Comparison of ENCODE assay signal across 1 cellular context in the genomic region with DNA sequence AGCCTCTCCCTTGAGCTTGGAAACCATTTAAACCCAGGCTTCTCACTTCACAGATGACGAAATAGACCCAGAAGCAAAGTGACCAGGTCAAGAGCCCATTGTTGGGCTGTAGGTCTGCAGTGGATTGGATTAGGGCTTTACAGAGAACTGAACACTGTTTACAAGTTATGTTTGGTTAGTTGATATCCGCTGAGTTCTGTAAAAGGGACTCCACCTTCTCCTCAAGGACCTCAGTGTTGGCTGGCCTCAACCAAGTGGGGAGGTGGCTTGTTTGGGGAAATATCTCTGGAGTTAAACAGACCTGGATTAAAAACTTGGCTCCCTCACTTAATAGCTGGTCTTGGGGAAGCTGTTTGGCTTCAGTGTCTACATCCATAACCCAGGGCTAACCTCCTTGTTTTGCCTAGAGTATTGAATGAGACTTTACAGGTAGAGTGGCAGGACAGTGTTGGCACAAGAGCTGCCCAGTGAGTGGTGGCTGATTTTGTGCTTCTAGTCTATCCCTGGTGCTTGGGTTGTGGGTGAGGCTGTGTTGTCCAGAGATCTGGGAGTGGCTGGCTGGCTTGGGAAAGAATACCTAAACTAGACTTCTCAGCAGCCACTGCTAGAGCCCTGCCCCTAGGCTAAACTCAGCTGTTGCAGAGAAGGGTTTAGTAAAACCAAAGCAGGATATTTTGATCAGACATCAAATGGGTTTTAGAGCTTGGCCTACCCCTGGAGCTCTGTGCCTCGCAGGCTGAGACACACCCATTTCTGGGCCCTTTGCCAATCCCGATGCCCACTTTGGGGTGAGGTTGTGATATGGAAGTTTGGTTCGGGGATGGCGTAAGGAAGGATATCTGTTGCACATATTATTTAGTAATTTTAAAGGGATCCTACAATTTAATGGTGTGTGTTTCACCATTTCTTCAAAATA.
TF ChIP-seq lines count a peak whose summit lies in the region.

No MANE protein-coding gene starts in this region.

TF ChIP-seq in HepG2, 621 proteins besides CTCF, POLR2A, EP300 and RAD21:
- TF ChIP-seq MTA1 (CRISPR knock-in tag; IDR thresholded peaks at IDR 0.05; ENCODE audit: borderline replicate concordance): no peak
- TF ChIP-seq SIN3A (IDR thresholded peaks at IDR 0.05; ENCODE audit: borderline replicate concordance, low read depth, low read length): no peak
- no peak for TF ChIP-seq SSRP1 (CRISPR knock-in tag; IDR thresholded peaks at IDR 0.05)
- TF ChIP-seq, protein P1, sequence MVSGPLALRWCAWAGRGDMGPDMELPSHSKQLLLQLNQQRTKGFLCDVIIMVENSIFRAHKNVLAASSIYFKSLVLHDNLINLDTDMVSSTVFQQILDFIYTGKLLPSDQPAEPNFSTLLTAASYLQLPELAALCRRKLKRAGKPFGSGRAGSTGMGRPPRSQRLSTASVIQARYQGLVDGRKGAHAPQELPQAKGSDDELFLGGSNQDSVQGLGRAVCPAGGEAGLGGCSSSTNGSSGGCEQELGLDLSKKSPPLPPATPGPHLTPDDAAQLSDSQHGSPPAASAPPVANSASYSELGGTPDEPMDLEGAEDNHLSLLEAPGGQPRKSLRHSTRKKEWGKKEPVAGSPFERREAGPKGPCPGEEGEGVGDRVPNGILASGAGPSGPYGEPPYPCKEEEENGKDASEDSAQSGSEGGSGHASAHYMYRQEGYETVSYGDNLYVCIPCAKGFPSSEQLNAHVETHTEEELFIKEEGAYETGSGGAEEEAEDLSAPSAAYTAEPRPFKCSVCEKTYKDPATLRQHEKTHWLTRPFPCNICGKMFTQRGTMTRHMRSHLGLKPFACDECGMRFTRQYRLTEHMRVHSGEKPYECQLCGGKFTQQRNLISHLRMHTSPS (CRISPR knock-in tag; IDR thresholded peaks at IDR 0.05; ENCODE audit: low read depth): no peak
- TF ChIP-seq ZZZ3 (CRISPR knock-in tag; IDR thresholded peaks at IDR 0.05; ENCODE audit: borderline replicate concordance): no peak
- TF ChIP-seq GATAD2A (CRISPR knock-in tag; IDR thresholded peaks at IDR 0.05): 0 out of 2 replicates have a peak, but pooled peaks have one; percentile 12
- no peak for TF ChIP-seq ZNF577 (CRISPR knock-in tag; IDR thresholded peaks at IDR 0.05; ENCODE audit: borderline replicate concordance, low read depth)
- TF ChIP-seq, protein P2, sequence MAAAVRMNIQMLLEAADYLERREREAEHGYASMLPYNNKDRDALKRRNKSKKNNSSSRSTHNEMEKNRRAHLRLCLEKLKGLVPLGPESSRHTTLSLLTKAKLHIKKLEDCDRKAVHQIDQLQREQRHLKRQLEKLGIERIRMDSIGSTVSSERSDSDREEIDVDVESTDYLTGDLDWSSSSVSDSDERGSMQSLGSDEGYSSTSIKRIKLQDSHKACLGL (CRISPR knock-in tag; IDR thresholded peaks at IDR 0.05): no peak
- TF ChIP-seq SMARCC2 (IDR thresholded peaks at IDR 0.05): no peak
- TF ChIP-seq KLF13 (CRISPR knock-in tag; IDR thresholded peaks at IDR 0.05): no peak
- TF ChIP-seq, protein P3, sequence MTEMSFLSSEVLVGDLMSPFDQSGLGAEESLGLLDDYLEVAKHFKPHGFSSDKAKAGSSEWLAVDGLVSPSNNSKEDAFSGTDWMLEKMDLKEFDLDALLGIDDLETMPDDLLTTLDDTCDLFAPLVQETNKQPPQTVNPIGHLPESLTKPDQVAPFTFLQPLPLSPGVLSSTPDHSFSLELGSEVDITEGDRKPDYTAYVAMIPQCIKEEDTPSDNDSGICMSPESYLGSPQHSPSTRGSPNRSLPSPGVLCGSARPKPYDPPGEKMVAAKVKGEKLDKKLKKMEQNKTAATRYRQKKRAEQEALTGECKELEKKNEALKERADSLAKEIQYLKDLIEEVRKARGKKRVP (CRISPR knock-in tag; IDR thresholded peaks at IDR 0.05): no peak
- no peak for TF ChIP-seq SOX6 (IDR thresholded peaks at IDR 0.05)
- TF ChIP-seq SOX6 (CRISPR knock-in tag; IDR thresholded peaks at IDR 0.05): peak; percentile 47
- TF ChIP-seq POLR2G (IDR thresholded peaks at IDR 0.05; ENCODE audit: low read depth, low read length): 0 out of 2 replicates have a peak, but pooled peaks have one; percentile 24
- no peak for TF ChIP-seq SOX13 (IDR thresholded peaks at IDR 0.05)
- peak in 1 of 2 experiments; percentile 40; a peak in 1 of 4 replicates for TF ChIP-seq SOX13 (CRISPR knock-in tag; conservative IDR thresholded peaks at IDR 0.05 in 1 of 2, IDR thresholded peaks at IDR 0.05 in 1 of 2)
- TF ChIP-seq ZBTB20 (CRISPR knock-in tag; IDR thresholded peaks at IDR 0.05; ENCODE audit: borderline replicate concordance, low read depth): no peak
- TF ChIP-seq PAXIP1 (CRISPR knock-in tag; conservative IDR thresholded peaks at IDR 0.05): 0 out of 2 replicates have a peak, but pooled peaks have one; percentile 16
